8 cellular contexts compared by ENCODE assay signal in the genomic region with DNA sequence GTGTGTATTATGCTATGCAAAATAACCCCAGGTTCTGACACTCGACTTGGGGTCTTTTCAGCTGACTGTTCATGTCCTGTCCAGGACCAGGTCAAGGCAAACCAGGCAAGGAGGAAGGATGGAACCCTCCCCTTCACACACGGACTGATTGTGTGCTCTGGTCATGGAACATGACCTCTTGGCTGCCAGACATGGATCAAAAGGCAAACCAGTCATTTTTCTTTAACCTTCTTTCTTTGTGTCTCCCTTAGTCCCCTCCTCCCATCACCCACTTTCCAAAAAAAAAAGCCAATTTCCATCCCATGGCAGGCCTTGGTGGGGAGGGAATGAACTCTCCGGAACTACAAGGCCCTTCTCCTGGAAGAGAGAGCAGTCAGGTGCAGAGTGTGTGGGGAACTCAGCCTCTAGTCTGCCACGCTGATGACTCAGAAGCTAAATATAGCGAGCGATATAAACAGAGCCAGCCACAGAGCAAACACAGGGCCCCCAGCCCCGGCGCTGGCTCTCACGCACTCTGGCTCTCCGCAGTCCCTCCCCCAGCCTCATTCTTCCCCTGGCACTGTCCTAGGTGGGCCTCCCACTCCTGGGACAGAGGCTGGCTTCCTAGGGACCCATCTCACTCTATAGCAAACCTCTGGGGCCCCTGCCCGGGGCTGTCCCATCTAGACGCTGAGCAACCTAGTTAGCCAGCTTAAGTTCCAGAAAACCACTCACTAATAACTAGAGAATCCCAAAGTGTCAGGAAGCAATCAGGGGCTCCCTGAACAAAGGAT.
DNase-seq lines count a peak whose midpoint lies in the region; ATAC-seq lines count a peak whose summit lies in the region.

No MANE protein-coding gene starts in this region.

- H3K27me3 Mint-ChIP-seq in dendritic cell treated with granulocyte-macrophage colony-stimulating factor and Interleukin-4, amounts not matched to agents 40 ng/mL and 50 ng/mL, for 4 days: no peaks in the 10 kb centered on the region
- no peaks in the 10 kb centered on the region for H3K27me3 Mint-ChIP-seq in memory B cell

- peak overlapping the region; percentile 38; the same call in 1 of the 2 replicates for H3K4me3 ChIP-seq in BLaER1

- DNase-seq in NCI-H345 (lab: John Stamatoyannopoulos, UW): peak; percentile 87
- peak; percentile 81 for DNase-seq in activated CD4-positive, alpha-beta T cell treated with anti-CD3 and anti-CD28 coated beads for 48 hours
- peak; percentile 67 to 71 for DNase-seq in memory B cell (ENCODE audit: low spot score in 2 of 2)
- peak; percentile 19 for DNase-seq in stimulated activated CD8-positive, alpha-beta memory T cell treated with anti-CD3 and anti-CD28 coated beads, Interleukin-15, amount 100 ng/mL, for 1 hour (ENCODE audit: low read depth)

- H3K9me3 ChIP-seq in BLaER1: no peaks in the 10 kb centered on the region

- peak overlapping the region; percentile 17 for H3K4me3 Mint-ChIP-seq in dendritic cell treated with granulocyte-macrophage colony-stimulating factor and Interleukin-4, amounts not matched to agents 40 ng/mL and 50 ng/mL, for 4 days
- H3K4me3 Mint-ChIP-seq in memory B cell: peak overlapping the region; percentile 76

- H3K27ac ChIP-seq in BLaER1: peak overlapping the region; percentile 93

- no peaks in the 10 kb centered on the region for H4K20me1 ChIP-seq in BLaER1

- peaks cover 100% of the 10 kb centered on the region for H3K4me1 ChIP-seq in BLaER1

- H3K9ac ChIP-seq in BLaER1: peak overlapping the region; percentile 79

- no peaks in the 10 kb centered on the region for H3K27me3 ChIP-seq in BLaER1

- H3K27ac Mint-ChIP-seq in dendritic cell treated with granulocyte-macrophage colony-stimulating factor and Interleukin-4, amounts not matched to agents 40 ng/mL and 50 ng/mL, for 4 days: peak overlapping the region; percentile 84
- H3K27ac Mint-ChIP-seq in memory B cell: peak overlapping the region; percentile 93

- intact Hi-C loops in dendritic cell treated with granulocyte-macrophage colony-stimulating factor and Interleukin-4, amounts not matched to agents 40 ng/mL and 50 ng/mL, for 4 days (cut with micrococcal nuclease): no loop called here

- peak overlapping the region; percentile 99 for H3K4me2 ChIP-seq in BLaER1

- ATAC-seq in GM19324 (IDR thresholded peaks at IDR 0.05; ENCODE audit: low FRiP score, unreplicated experiment) (peak; percentile 73), HG03378 (IDR thresholded peaks at IDR 0.05; ENCODE audit: unreplicated experiment) (peak; percentile 73), memory B cell (ENCODE audit: low read depth) (peak; percentile 87)

- H3K36me3 Mint-ChIP-seq in dendritic cell treated with granulocyte-macrophage colony-stimulating factor and Interleukin-4, amounts not matched to agents 40 ng/mL and 50 ng/mL, for 4 days (ENCODE audit: low read depth): peaks cover 63% of the 10 kb centered on the region
- peaks cover 21% of the 10 kb centered on the region for H3K36me3 Mint-ChIP-seq in memory B cell

- H3K4me1 Mint-ChIP-seq in dendritic cell treated with granulocyte-macrophage colony-stimulating factor and Interleukin-4, amounts not matched to agents 40 ng/mL and 50 ng/mL, for 4 days (ENCODE audit: low read depth): peaks cover 87% of the 10 kb centered on the region
- peaks cover 66% of the 10 kb centered on the region for H3K4me1 Mint-ChIP-seq in memory B cell

- no peaks in the 10 kb centered on the region; the same call in 1 of the 2 replicates for H3K36me3 ChIP-seq in BLaER1

- H3K9me3 Mint-ChIP-seq in dendritic cell treated with granulocyte-macrophage colony-stimulating factor and Interleukin-4, amounts not matched to agents 40 ng/mL and 50 ng/mL, for 4 days: no peaks in the 10 kb centered on the region
- no peaks in the 10 kb centered on the region for H3K9me3 Mint-ChIP-seq in memory B cell

Comparison
In these comparisons a context has a peak if more than half of its experiments do, and no peak if none do; other contexts are left out.
1. Peak in every context shown above with its lines: DNase-seq, ATAC-seq, H3K4me3 ChIP-seq and H3K27ac ChIP-seq.
2. DNase-seq: peak in every context shown above with its lines; median percentile 87 in NCI-H345; 81 in activated CD4-positive, alpha-beta T cell treated with anti-CD3 and anti-CD28 coated beads for 48 hours; 69 in memory B cell; 19 in stimulated activated CD8-positive, alpha-beta memory T cell treated with anti-CD3 and anti-CD28 coated beads, Interleukin-15, amount 100 ng/mL, for 1 hour.